16 cellular contexts compared by ENCODE assay signal in genomic region chr19:51946602-51947001, GRCh38. TPM values are rescaled to one million over a fixed set of nuclear protein-coding genes. Genes with fewer than 3 reads are reported as not detected.
DNase-seq lines count a peak whose midpoint lies in the region; ATAC-seq lines count a peak whose summit lies in the region.
"Had no signal": no experiment of that assay in that cellular context is flagged by ENCODE, and none has a peak within 500 bp of the region (broad histone marks: within the 10 kb centered on the region; RNA-seq: fewer than 3 reads in every experiment).

No MANE protein-coding gene starts in this region.

- H3K36me3 Mint-ChIP-seq in activated T-cell treated with anti-CD3 and anti-CD28 coated beads, Interleukin-2, amount 50 U/mL, for 72 hours (ENCODE audit: insufficient read depth in 2 of 2): peaks cover 44 to 74% of the 10 kb centered on the region in 2 donors

- H3K4me3 Mint-ChIP-seq in activated T-cell treated with anti-CD3 and anti-CD28 coated beads, Interleukin-2, amount 50 U/mL, for 72 hours: no peak overlapping the region
- H3K4me3 Mint-ChIP-seq: B cell; CD4-positive, CD25-positive, alpha-beta regulatory T cell; CD8-positive, alpha-beta T cell; HFFc6 had no signal

- H3K9me3 Mint-ChIP-seq in activated T-cell treated with anti-CD3 and anti-CD28 coated beads, Interleukin-2, amount 50 U/mL, for 72 hours: peaks cover 26 to 42% of the 10 kb centered on the region in 2 donors

- ATAC-seq in GM19351 (IDR thresholded peaks at IDR 0.05; ENCODE audit: unreplicated experiment): no peak
- ATAC-seq in activated T-cell treated with anti-CD3 and anti-CD28 coated beads, Interleukin-2, amount 50 U/mL, for 72 hours (replicated peaks in 1 of 2): no peak
- ATAC-seq: CD8-positive, alpha-beta T cell had no signal

- H3K4me1 ChIP-seq in HUES64 (ENCODE audit: insufficient read depth, low read length): no peaks in the 10 kb centered on the region
- no peaks in the 10 kb centered on the region for H3K4me1 ChIP-seq in adipocyte (ENCODE audit: control insufficient read depth, insufficient read depth, low read length)
- H3K4me1 ChIP-seq in iPS-20b (ENCODE audit: insufficient read depth, low read length): no peaks in the 10 kb centered on the region
- H3K4me1 ChIP-seq: BLaER1, Caco-2, HAP-1 had no signal

- H3K9me3 ChIP-seq in HUES64 (ENCODE audit: insufficient read depth, low read depth, low read length) (peaks cover 95% of the 10 kb centered on the region), adipocyte (ENCODE audit: control insufficient read depth, low read length) (peaks cover 95% of the 10 kb centered on the region), iPS-20b (ENCODE audit: insufficient read depth, low read depth, low read length) (peaks cover 99% of the 10 kb centered on the region)

- H3K9ac ChIP-seq in HUES64 (ENCODE audit: low read depth, low read length) (no peak overlapping the region), adipocyte (ENCODE audit: low read length) (no peak overlapping the region), iPS-20b (ENCODE audit: low read depth, low read length) (no peak overlapping the region)
- H3K9ac ChIP-seq: BLaER1 had no signal

- no peaks in the 10 kb centered on the region for H3K27me3 Mint-ChIP-seq in activated T-cell treated with anti-CD3 and anti-CD28 coated beads, Interleukin-2, amount 50 U/mL, for 72 hours (ENCODE audit: low read depth)
- H3K27me3 Mint-ChIP-seq: B cell; CD4-positive, CD25-positive, alpha-beta regulatory T cell had no signal

- H3K4me3 ChIP-seq in HUES64 (ENCODE audit: low read length): 0 out of 2 replicates have a peak overlapping the region, but pooled peaks have one; percentile 28
- peak overlapping the region; percentile 42 for H3K4me3 ChIP-seq in adipocyte (ENCODE audit: low read length)
- peak overlapping the region; percentile 21; the same call in 1 of the 2 replicates for H3K4me3 ChIP-seq in iPS-20b (ENCODE audit: low read length)
- H3K4me3 ChIP-seq: BLaER1, HAP-1 had no signal

- WGBS in HUES64: 100% methylated on average over 1 of the region's 1 CpG

- no peaks in the 10 kb centered on the region for H3K4me1 Mint-ChIP-seq in activated T-cell treated with anti-CD3 and anti-CD28 coated beads, Interleukin-2, amount 50 U/mL, for 72 hours (ENCODE audit: low read depth)
- H3K4me1 Mint-ChIP-seq: B cell; CD4-positive, CD25-positive, alpha-beta regulatory T cell had no signal

- DNase-seq in adipocyte (ENCODE audit: low read depth): no peak
- no peak for DNase-seq in activated T-cell treated with anti-CD3 and anti-CD28 coated beads, Interleukin-2, amount 50 U/mL, for 72 hours
- DNase-seq: Caco-2; CD4-positive, CD25-positive, alpha-beta regulatory T cell; CD8-positive, alpha-beta T cell; DMS79; GF-D8; GOT3; HFFc6 had no signal

- peaks cover 53% of the 10 kb centered on the region for H3K36me3 ChIP-seq in HUES64 (ENCODE audit: insufficient read depth, low read length)
- H3K36me3 ChIP-seq in adipocyte (ENCODE audit: control insufficient read depth, insufficient read depth, low read length, severe bottlenecking): peaks cover 50% of the 10 kb centered on the region
- H3K36me3 ChIP-seq in iPS-20b (ENCODE audit: insufficient read depth, low read depth, low read length): peaks cover 55% of the 10 kb centered on the region

- H3K27ac ChIP-seq in HUES64 (ENCODE audit: low read depth, low read length) (no peak overlapping the region), iPS-20b (ENCODE audit: low read length) (no peak overlapping the region)
- H3K27ac ChIP-seq: BLaER1, C4-2B had no signal

- H3K27me3 ChIP-seq in HUES64 (ENCODE audit: insufficient read depth, low read length) (no peaks in the 10 kb centered on the region), adipocyte (replicated peaks; ENCODE audit: control insufficient read depth, insufficient read depth, low read length) (no peaks in the 10 kb centered on the region), iPS-20b (ENCODE audit: insufficient read depth, low read length) (no peaks in the 10 kb centered on the region)
- H3K27me3 ChIP-seq: BLaER1 had no signal

- H3K27ac Mint-ChIP-seq in activated T-cell treated with anti-CD3 and anti-CD28 coated beads, Interleukin-2, amount 50 U/mL, for 72 hours: no peak overlapping the region
- H3K27ac Mint-ChIP-seq: B cell; CD4-positive, CD25-positive, alpha-beta regulatory T cell; CD8-positive, alpha-beta T cell; HFFc6 had no signal

RNA-seq across cellular contexts. Expression of gene ZNF613, which starts 19.3 kb away (rescaled TPM):
- 8.4 TPM for polyA plus RNA-seq in HUES64 (2013, experiment 1 of 2)
- 10.8 TPM for polyA plus RNA-seq in HUES64 (2013, experiment 2 of 2)
- 1 to 10 TPM; 4.2 to 4.3 TPM for total RNA-seq in activated T-cell treated with anti-CD3 and anti-CD28 coated beads, Interleukin-2, amount 50 U/mL, for 72 hours

RNA-seq across cellular contexts. Expression of gene ZNF350, which starts 40.0 kb away (rescaled TPM):
- 3.8 TPM for polyA plus RNA-seq in HUES64 (2013, experiment 1 of 2)
- polyA plus RNA-seq in HUES64 (2013, experiment 2 of 2): 4.9 TPM
- total RNA-seq in activated T-cell treated with anti-CD3 and anti-CD28 coated beads, Interleukin-2, amount 50 U/mL, for 72 hours: 10 to 100 TPM; 10.9 to 15.6 TPM

RNA-seq across cellular contexts. Expression of gene ZNF649, which starts 41.8 kb away (rescaled TPM):
- polyA plus RNA-seq in HUES64 (2013, experiment 1 of 2): 33.2 TPM
- 35.7 TPM for polyA plus RNA-seq in HUES64 (2013, experiment 2 of 2)
- total RNA-seq in activated T-cell treated with anti-CD3 and anti-CD28 coated beads, Interleukin-2, amount 50 U/mL, for 72 hours: 10 to 100 TPM; 11.0 to 17.8 TPM

RNA-seq across cellular contexts. Expression of gene ZNF577, which starts 58.9 kb away (rescaled TPM):
- polyA plus RNA-seq in HUES64 (2013, experiment 1 of 2): 8.8 TPM
- 10.1 TPM for polyA plus RNA-seq in HUES64 (2013, experiment 2 of 2)
- total RNA-seq in activated T-cell treated with anti-CD3 and anti-CD28 coated beads, Interleukin-2, amount 50 U/mL, for 72 hours: 10 to 100 TPM in 1 of 2 donors, 1 to 10 TPM in 1; 9.4 to 11.0 TPM
